Comparison of ENCODE assay signal across 40 cellular contexts in genomic region chr12:63179224-63179623, GRCh38. TPM values are rescaled to one million over a fixed set of nuclear protein-coding genes. Genes with fewer than 3 reads are reported as not detected.
"Had no signal": no experiment of that assay in that cellular context is flagged by ENCODE, and none has a peak within 500 bp of the region (broad histone marks: within the 10 kb centered on the region; RNA-seq: fewer than 3 reads in every experiment).

No MANE protein-coding gene starts in this region.

- H3K4me3 ChIP-seq: MG63 had no signal

- H3K36me3 ChIP-seq: MG63 had no signal

- DNase-seq: Kasumi-1, MG63, MM.1S, MV-4-11, NCI-H1048, NCI-H1092, NCI-H1092 treated with DMSO at 0.1 percent for 48 hours, NCI-H1105, NCI-H1105 treated with DMSO at 0.1 percent for 48 hours, NCI-H1417, NCI-H1417 treated with DMSO at 0.1 percent for 48 hours, NCI-H1436, NCI-H1436 treated with DMSO at 0.1 percent for 48 hours, NCI-H146, NCI-H1694, NCI-H1694 treated with DMSO at 0.1 percent for 48 hours, NCI-H187, NCI-H187 treated with DMSO at 0.1 percent for 48 hours, NCI-H1930, NCI-H2029, NCI-H2029 treated with DMSO at 0.1 percent for 48 hours, NCI-H2081, NCI-H2081 treated with DMSO at 0.1 percent for 48 hours, NCI-H2107, NCI-H2171, NCI-H2171 treated with DMSO at 0.1 percent for 48 hours, NCI-H2227 treated with DMSO at 0.1 percent for 48 hours, NCI-H226, NCI-H345, NCI-H446, NCI-H446 treated with DMSO at 0.1 percent for 48 hours, NCI-H510A, NCI-H510A treated with DMSO at 0.1 percent for 48 hours, NCI-H524, NCI-H524 treated with DMSO at 0.1 percent for 48 hours, NCI-H526 had no signal

RNA-seq across cellular contexts. Expression of gene AVPR1A, which starts 28.2 kb away (rescaled TPM):
- total RNA-seq: LHCN-M2, M059J, MCF 10A, NCI-H460 had no signal
